In genomic region chr5:170773031-170773985, GRCh38 we compare ENCODE assay signal across 19 cellular contexts. TPM values are rescaled to one million over a fixed set of nuclear protein-coding genes. Genes with fewer than 3 reads are reported as not detected.
"Had no signal": no experiment of that assay in that cellular context is flagged by ENCODE, and none has a peak within 500 bp of the region (broad histone marks: within the 10 kb centered on the region; RNA-seq: fewer than 3 reads in every experiment).

No MANE protein-coding gene starts in this region.

- H3K36me3 ChIP-seq: sigmoid colon had no signal

- H3K9me3 ChIP-seq: psoas muscle, sigmoid colon had no signal

- DNase-seq: activated CD4-positive, alpha-beta T cell treated with anti-CD3 and anti-CD28 coated beads, Interleukin-2, amount 50 U/mL, for 4 hours; activated effector memory CD4-positive, alpha-beta T cell treated with Interleukin-2 at 50 U/mL for 16 hours; activated T-cell treated with anti-CD3 and anti-CD28 coated beads, Interleukin-2, amount 50 U/mL, for 1 hour; amniotic stem cell; cerebellar nuclear complex; dermis blood vessel endothelial cell; foreskin fibroblast; head of caudate nucleus; islet precursor cell; occipital lobe; psoas muscle; sigmoid colon; stimulated activated CD4-positive, alpha-beta T cell treated with anti-CD3 and anti-CD28 coated beads, Interleukin-12 subunit alpha, Interleukin-12 subunit beta, amount 100 ng/mL, for 4 hours; stimulated activated naive CD8-positive, alpha-beta T cell treated with anti-CD3 and anti-CD28 coated beads, Interleukin-15, Interleukin-2, amounts not matched to agents 100 U/mL and 50 U/mL, for 24 hours; T-helper 2 cell had no signal

- ATAC-seq: activated CD4-positive, CD25-positive, alpha-beta regulatory T cell treated with anti-CD3 and anti-CD28 coated beads, Interleukin-2, amount 50 U/mL, for 24 hours; activated naive CD4-positive, alpha-beta T cell treated with anti-CD3 and anti-CD28 coated beads, Interleukin-2, amount 50 U/mL, for 72 hours; esophagus mucosa; psoas muscle; stimulated activated naive CD8-positive, alpha-beta T cell treated with anti-CD3 and anti-CD28 coated beads, Interleukin-15, Interleukin-2, amounts not matched to agents 100 U/mL and 50 U/mL, for 24 hours had no signal

- H3K27me3 ChIP-seq: sigmoid colon had no signal

- H3K27ac ChIP-seq: psoas muscle, sigmoid colon had no signal

- H3K4me1 ChIP-seq: psoas muscle had no signal

- H3K4me3 ChIP-seq: psoas muscle, sigmoid colon had no signal

RNA-seq across cellular contexts. Expression of gene GABRP, which starts 10.2 kb away (rescaled TPM):
- total RNA-seq: activated naive CD4-positive, alpha-beta T cell treated with anti-CD3 and anti-CD28 coated beads, Interleukin-2, amount 50 U/mL, for 72 hours; natural killer cell treated with Interleukin-12 subunit alpha and Interleukin-12 subunit beta and Interleukin-15 and Interleukin-18, amount 100 ng/mL, for 72 hours; occipital lobe; psoas muscle; sigmoid colon had no signal
